8 cellular contexts compared by ENCODE assay signal in genomic region chr1:157377216-157377821, GRCh38.
DNase-seq lines count a peak whose midpoint lies in the region; ATAC-seq, FAIRE-seq and TF ChIP-seq lines count a peak whose summit lies in the region.

No MANE protein-coding gene starts in this region.

- H3K27ac Mint-ChIP-seq in mesothelial cell of epicardium, result no peak overlapping the region

- H2AFZ ChIP-seq in GM12878 (ENCODE audit: control insufficient read depth, low read depth, low read length), result no peak overlapping the region

- H4K20me1 ChIP-seq in GM12878 (ENCODE audit: control insufficient read depth, insufficient read depth), result no peaks in the 10 kb centered on the region

- TF ChIP-seq POLR2A in GM12878 (IDR thresholded peaks at IDR 0.05; ENCODE audit: low read depth, low read length), result no peak

- no peaks in the 10 kb centered on the region for H3K36me3 Mint-ChIP-seq in mesothelial cell of epicardium

- DNase-seq in AG04450 (ENCODE audit: low read depth, low spot score), result no peak
- DNase-seq in GM10266 (ENCODE audit: extremely low spot score), result no peak
- DNase-seq in NCI-H460 (ENCODE audit: extremely low read depth, low read depth), result peak; percentile 56
- no peak for DNase-seq in GM12878 (ENCODE audit: low read depth, low spot score)
- peak in 1 of 2 experiments; percentile 55 for DNase-seq in mesothelial cell of epicardium (ENCODE audit: low spot score in 2 of 2, unreplicated experiment in 2 of 2)
- DNase-seq in activated gamma-delta T cell treated with Interleukin-2 at 50 U/mL for 16 hours, result no peak
- no peak for DNase-seq in activated effector memory CD4-positive, alpha-beta T cell treated with anti-CD3 and anti-CD28 coated beads, Interleukin-2, amount 50 U/mL, for 16 hours

- H3K27me3 Mint-ChIP-seq in mesothelial cell of epicardium (ENCODE audit: low read depth), result no peaks in the 10 kb centered on the region

- RAD21 ChIA-PET in GM12878 (lab: Charles Lee; ENCODE audit: unreplicated experiment), result interaction anchor here (1.3 to 8.8 kb wide), 5 partner anchors 24 to 128 kb away, joined by 4 to 52 read pairs (median 36); no protein-coding TSS in a partner anchor

- H3K27ac ChIP-seq in AG04450 (ENCODE audit: low read depth, low read length) (no peak overlapping the region), GM12878 (ENCODE audit: control insufficient read depth, insufficient read depth) (no peak overlapping the region)

- POLR2A ChIA-PET in AG04450 (lab: Yijun Ruan, JAX), result no interaction called here
- POLR2A ChIA-PET in GM12878 (lab: Charles Lee), result no interaction called here

- CTCF ChIA-PET in AG04450 (lab: Charles Lee) (interaction anchor here (0.8 to 2.1 kb wide), 8 partner anchors 19 to 591 kb away, joined by 3 to 9 read pairs (median 4); no protein-coding TSS in a partner anchor), GM12878 (lab: Yijun Ruan, JAX) (interaction anchor here (0.6 to 11.0 kb wide), 19 partner anchors 8 to 313 kb away, joined by 3 to 146 read pairs (median 3); no protein-coding TSS in a partner anchor)

- no peaks in the 10 kb centered on the region for H3K79me2 ChIP-seq in GM12878 (ENCODE audit: control insufficient read depth, insufficient read depth, low read length)

- SMC1A ChIA-PET in GM12878 (lab: Charles Lee; ENCODE audit: uncharacterized antibody, unreplicated experiment), result interaction anchor here (0.9 to 14.7 kb wide), 7 partner anchors 8 to 146 kb away, joined by 3 to 134 read pairs (median 11); no protein-coding TSS in a partner anchor

- no peak overlapping the region for H3K9ac ChIP-seq in GM12878 (ENCODE audit: control insufficient read depth, insufficient read depth, low read length)

- no peak overlapping the region for H3K4me3 ChIP-seq in AG04450 (ENCODE audit: low read depth, low read length)
- no peak overlapping the region for H3K4me3 ChIP-seq in GM12878

- H3K9me3 ChIP-seq in AG04450 (ENCODE audit: control insufficient read depth, insufficient read depth, low read length), result no peaks in the 10 kb centered on the region
- H3K9me3 ChIP-seq in GM12878 (replicated peaks; ENCODE audit: control insufficient read depth, insufficient read depth, low read length), result no peaks in the 10 kb centered on the region

- no peak for FAIRE-seq in GM12878 (lab: Jason Lieb, UNC)

- 21% methylated on average over 9 of the region's 9 CpGs for WGBS in GM12878 (ENCODE audit: insufficient coverage, insufficient replicate concordance, low lambda C conversion rate, missing lambda C conversion rate)

- H3K4me1 Mint-ChIP-seq in mesothelial cell of epicardium, result peaks cover 2% of the 10 kb centered on the region

- H3K4me1 ChIP-seq in GM12878 (ENCODE audit: control insufficient read depth, insufficient read depth, low read length), result no peaks in the 10 kb centered on the region

- H3K27me3 ChIP-seq in AG04450 (ENCODE audit: control insufficient read depth, insufficient read depth, low read length) (no peaks in the 10 kb centered on the region), GM12878 (replicated peaks in 1 of 2; ENCODE audit: control insufficient read depth in 2 of 2, insufficient read depth in 2 of 2, low read length in 1 of 2) (no peaks in the 10 kb centered on the region; a peak in 1 of 4 replicates)

- H3K4me2 ChIP-seq in GM12878 (ENCODE audit: control insufficient read depth, insufficient read depth), result no peak overlapping the region

- H3K36me3 ChIP-seq in GM12878 (ENCODE audit: control insufficient read depth in 2 of 2, insufficient read depth in 2 of 2, low read length in 1 of 2), result no peaks in the 10 kb centered on the region

- no peak overlapping the region for H3K4me3 Mint-ChIP-seq in mesothelial cell of epicardium

- peak; percentile 81 for TF ChIP-seq RAD21 in GM12878 (IDR thresholded peaks at IDR 0.05; ENCODE audit: insufficient read depth, low read depth, low read length)

- intact Hi-C loops in GM12878 (cut with micrococcal nuclease; ENCODE audit: unreplicated experiment), result loop anchor here (1.0 to 10.0 kb wide), 4 partner anchors 113 to 397 kb away; partner anchors contain the start of gene FCRL2

- TF ChIP-seq EP300 in GM12878 (IDR thresholded peaks at IDR 0.05; ENCODE audit: borderline replicate concordance in 1 of 2, control insufficient read depth in 1 of 2, low read depth in 2 of 2, low read length in 2 of 2), result no peak

- in situ Hi-C loops in GM12878 (cut with MboI), result no loop called here

- TF ChIP-seq CTCF in AG04450 (IDR thresholded peaks at IDR 0.05; ENCODE audit: low read depth, low read length) (peak; percentile 67), GM10266 (IDR thresholded peaks at IDR 0.05; ENCODE audit: control insufficient read depth, insufficient read depth, low read depth, missing control alignments) (peak; percentile 68), GM12878 (IDR thresholded peaks at IDR 0.05 in 2 of 3, conservative IDR thresholded peaks at IDR 0.05 in 1 of 3; ENCODE audit: control insufficient read depth in 2 of 3, extremely low read depth in 1 of 3, insufficient read depth in 1 of 3, low read depth in 3 of 3, low read length in 3 of 3) (peak; percentile 59 to 76 (median 67)), mesothelial cell of epicardium (IDR thresholded peaks at IDR 0.05; ENCODE audit: unreplicated experiment) (peak; percentile 45)

- H3K9me3 Mint-ChIP-seq in mesothelial cell of epicardium, result no peaks in the 10 kb centered on the region

- BruUV-seq in GM12878 (replicated peaks; lab: Mats Ljungman, UMichigan), result no TSS peak

- ATAC-seq in GM12878 (peak; percentile 83), GM19324 (IDR thresholded peaks at IDR 0.05; ENCODE audit: low FRiP score, unreplicated experiment) (no peak)

TF ChIP-seq in GM12878, 131 proteins besides CTCF, POLR2A, EP300 and RAD21 (continues in another document):
- TF ChIP-seq, protein P1, sequence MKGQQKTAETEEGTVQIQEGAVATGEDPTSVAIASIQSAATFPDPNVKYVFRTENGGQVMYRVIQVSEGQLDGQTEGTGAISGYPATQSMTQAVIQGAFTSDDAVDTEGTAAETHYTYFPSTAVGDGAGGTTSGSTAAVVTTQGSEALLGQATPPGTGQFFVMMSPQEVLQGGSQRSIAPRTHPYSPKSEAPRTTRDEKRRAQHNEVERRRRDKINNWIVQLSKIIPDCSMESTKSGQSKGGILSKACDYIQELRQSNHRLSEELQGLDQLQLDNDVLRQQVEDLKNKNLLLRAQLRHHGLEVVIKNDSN (IDR thresholded peaks at IDR 0.05; ENCODE audit: borderline replicate concordance, extremely low read length, insufficient read depth, low read depth, low read length), result no peak
- TF ChIP-seq CBFB (IDR thresholded peaks at IDR 0.05; ENCODE audit: low read depth) (no peak), IKZF2 (IDR thresholded peaks at IDR 0.05) (peak; percentile 72 to 75), SMC3 (IDR thresholded peaks at IDR 0.05; ENCODE audit: borderline replicate concordance, low read length) (peak; percentile 66), IKZF1 (conservative IDR thresholded peaks at IDR 0.05) (peak; percentile 72), EED (IDR thresholded peaks at IDR 0.05; ENCODE audit: low read depth) (peak; percentile 51; the same call in 1 of the 2 replicates), EZH2 (IDR thresholded peaks at IDR 0.05; ENCODE audit: borderline replicate concordance, control insufficient read depth, low read depth, low read length) (no peak), GABPA (IDR thresholded peaks at IDR 0.05; ENCODE audit: low read depth) (no peak), NFYA (IDR thresholded peaks at IDR 0.05; ENCODE audit: borderline replicate concordance, low read depth, low read length) (no peak), YY1 (IDR thresholded peaks at IDR 0.05; ENCODE audit: low read depth, low read length) (0 out of 2 replicates have a peak, but pooled peaks have one; percentile 38), IRF4 (IDR thresholded peaks at IDR 0.05; ENCODE audit: low read depth, low read length) (0 out of 2 replicates have a peak, but pooled peaks have one; percentile 42)
- TF ChIP-seq, protein P2, sequence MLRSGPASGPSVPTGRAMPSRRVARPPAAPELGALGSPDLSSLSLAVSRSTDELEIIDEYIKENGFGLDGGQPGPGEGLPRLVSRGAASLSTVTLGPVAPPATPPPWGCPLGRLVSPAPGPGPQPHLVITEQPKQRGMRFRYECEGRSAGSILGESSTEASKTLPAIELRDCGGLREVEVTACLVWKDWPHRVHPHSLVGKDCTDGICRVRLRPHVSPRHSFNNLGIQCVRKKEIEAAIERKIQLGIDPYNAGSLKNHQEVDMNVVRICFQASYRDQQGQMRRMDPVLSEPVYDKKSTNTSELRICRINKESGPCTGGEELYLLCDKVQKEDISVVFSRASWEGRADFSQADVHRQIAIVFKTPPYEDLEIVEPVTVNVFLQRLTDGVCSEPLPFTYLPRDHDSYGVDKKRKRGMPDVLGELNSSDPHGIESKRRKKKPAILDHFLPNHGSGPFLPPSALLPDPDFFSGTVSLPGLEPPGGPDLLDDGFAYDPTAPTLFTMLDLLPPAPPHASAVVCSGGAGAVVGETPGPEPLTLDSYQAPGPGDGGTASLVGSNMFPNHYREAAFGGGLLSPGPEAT (IDR thresholded peaks at IDR 0.05; ENCODE audit: low read depth), result peak; percentile 33; the same call in 1 of the 2 replicates
- TF ChIP-seq, protein P3, sequence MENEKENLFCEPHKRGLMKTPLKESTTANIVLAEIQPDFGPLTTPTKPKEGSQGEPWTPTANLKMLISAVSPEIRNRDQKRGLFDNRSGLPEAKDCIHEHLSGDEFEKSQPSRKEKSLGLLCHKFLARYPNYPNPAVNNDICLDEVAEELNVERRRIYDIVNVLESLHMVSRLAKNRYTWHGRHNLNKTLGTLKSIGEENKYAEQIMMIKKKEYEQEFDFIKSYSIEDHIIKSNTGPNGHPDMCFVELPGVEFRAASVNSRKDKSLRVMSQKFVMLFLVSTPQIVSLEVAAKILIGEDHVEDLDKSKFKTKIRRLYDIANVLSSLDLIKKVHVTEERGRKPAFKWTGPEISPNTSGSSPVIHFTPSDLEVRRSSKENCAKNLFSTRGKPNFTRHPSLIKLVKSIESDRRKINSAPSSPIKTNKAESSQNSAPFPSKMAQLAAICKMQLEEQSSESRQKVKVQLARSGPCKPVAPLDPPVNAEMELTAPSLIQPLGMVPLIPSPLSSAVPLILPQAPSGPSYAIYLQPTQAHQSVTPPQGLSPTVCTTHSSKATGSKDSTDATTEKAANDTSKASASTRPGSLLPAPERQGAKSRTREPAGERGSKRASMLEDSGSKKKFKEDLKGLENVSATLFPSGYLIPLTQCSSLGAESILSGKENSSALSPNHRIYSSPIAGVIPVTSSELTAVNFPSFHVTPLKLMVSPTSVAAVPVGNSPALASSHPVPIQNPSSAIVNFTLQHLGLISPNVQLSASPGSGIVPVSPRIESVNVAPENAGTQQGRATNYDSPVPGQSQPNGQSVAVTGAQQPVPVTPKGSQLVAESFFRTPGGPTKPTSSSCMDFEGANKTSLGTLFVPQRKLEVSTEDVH (IDR thresholded peaks at IDR 0.05; ENCODE audit: low read depth, partially characterized antibody), result no peak
